Comparison of ENCODE assay signal across 28 cellular contexts in the genomic region with DNA sequence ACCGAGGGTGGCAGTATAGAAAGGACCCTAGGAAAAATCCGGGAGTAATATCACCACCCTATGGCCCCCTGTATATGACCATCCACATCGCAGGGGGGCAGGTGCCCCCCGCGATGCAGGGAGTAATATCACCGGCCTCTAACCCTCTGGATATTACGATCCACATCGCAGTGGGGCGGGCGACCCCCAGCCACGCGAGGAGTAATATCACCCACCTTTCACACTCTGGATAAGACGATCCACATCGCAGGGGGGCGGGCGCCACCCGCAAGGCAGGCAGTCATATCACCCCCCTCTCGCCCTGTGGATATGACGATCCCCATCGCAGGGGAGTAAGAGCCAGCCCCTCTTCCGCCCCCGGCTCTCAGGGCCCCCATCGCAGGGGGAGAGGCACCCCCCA.
"Had no signal": no experiment of that assay in that cellular context is flagged by ENCODE, and none has a peak within 500 bp of the region (broad histone marks: within the 10 kb centered on the region; RNA-seq: fewer than 3 reads in every experiment).

No MANE protein-coding gene starts in this region.

- H3K9me3 Mint-ChIP-seq: stimulated activated effector memory CD8-positive, alpha-beta T cell treated with anti-CD3 and anti-CD28 coated beads, Interleukin-12 subunit alpha, Interleukin-12 subunit beta, amount 100 ng/mL, for 72 hours; stimulated activated naive CD8-positive, alpha-beta T cell treated with anti-CD3 and anti-CD28 coated beads, Interleukin-15, amount 100 ng/mL, for 72 hours; type B pancreatic cell had no signal

- H3K27me3 Mint-ChIP-seq: stimulated activated memory B cell treated with anti-CD40 and anti-IgM and Interleukin-4, amounts not matched to agents 10 μg/mL and 1 μg/mL and 100 μg/mL, for 72 hours; stimulated activated naive B cell treated with anti-CD40 and anti-IgM and Interleukin-4, amounts not matched to agents 10 μg/mL and 1 μg/mL and 100 μg/mL, for 72 hours; stimulated activated naive CD8-positive, alpha-beta T cell treated with anti-CD3 and anti-CD28 coated beads, Interleukin-15, amount 100 ng/mL, for 72 hours; stimulated activated naive CD8-positive, alpha-beta T cell treated with anti-CD3 and anti-CD28 coated beads, Interleukin-15, Interleukin-2, amounts not matched to agents 100 ng/mL and 50 ng/mL, for 24 hours; type B pancreatic cell had no signal

- H3K27ac ChIP-seq: stomach, suprapubic skin, testis, thoracic aorta, thyroid gland, tibial artery, tibial nerve, transverse colon, upper lobe of left lung, upper lobe of right lung, uterus, vagina had no signal

- H3K27me3 ChIP-seq: stomach, suprapubic skin, testis, thyroid gland, tibial artery, tibial nerve, transverse colon, upper lobe of left lung, upper lobe of right lung, uterus, vagina had no signal

- H3K4me3 Mint-ChIP-seq: stimulated activated effector memory CD8-positive, alpha-beta T cell treated with anti-CD3 and anti-CD28 coated beads, Interleukin-12 subunit alpha, Interleukin-12 subunit beta, amount 100 ng/mL, for 72 hours; stimulated activated memory B cell treated with anti-CD40 and anti-IgM and Interleukin-4, amounts not matched to agents 10 μg/mL and 1 μg/mL and 100 μg/mL, for 72 hours; stimulated activated naive B cell treated with anti-CD40 and anti-IgM and Interleukin-4, amounts not matched to agents 10 μg/mL and 1 μg/mL and 100 μg/mL, for 72 hours; stimulated activated naive CD8-positive, alpha-beta T cell treated with anti-CD3 and anti-CD28 coated beads, Interleukin-15, amount 100 ng/mL, for 72 hours; stimulated activated naive CD8-positive, alpha-beta T cell treated with anti-CD3 and anti-CD28 coated beads, Interleukin-15, Interleukin-2, amounts not matched to agents 100 ng/mL and 50 ng/mL, for 24 hours; type B pancreatic cell had no signal

- ATAC-seq: stimulated activated effector memory CD8-positive, alpha-beta T cell treated with anti-CD3 and anti-CD28 coated beads, Interleukin-12 subunit alpha, Interleukin-12 subunit beta, amount 100 ng/mL, for 72 hours; stimulated activated memory B cell treated with anti-CD40 and anti-IgM and Interleukin-4, amounts not matched to agents 10 μg/mL and 1 μg/mL and 100 μg/mL, for 72 hours; stimulated activated naive B cell treated with anti-CD40 and anti-IgM and Interleukin-4, amounts not matched to agents 10 μg/mL and 1 μg/mL and 100 μg/mL, for 72 hours; stimulated activated naive CD8-positive, alpha-beta T cell treated with anti-CD3 and anti-CD28 coated beads, Interleukin-15, amount 100 ng/mL, for 72 hours; stimulated activated naive CD8-positive, alpha-beta T cell treated with anti-CD3 and anti-CD28 coated beads, Interleukin-15, Interleukin-2, amounts not matched to agents 100 U/mL and 50 U/mL, for 24 hours; upper lobe of right lung had no signal

- H3K36me3 ChIP-seq: stomach, suprapubic skin, thoracic aorta, thyroid gland, tibial artery, tibial nerve, transverse colon, upper lobe of left lung, upper lobe of right lung, uterus, vagina had no signal

- DNase-seq: stimulated activated CD4-positive, alpha-beta T cell treated with anti-CD3 and anti-CD28 coated beads, Interleukin-2, amount 100 ng/mL, for 48 hours; stimulated activated CD4-positive, alpha-beta T cell treated with anti-CD3 and anti-CD28 coated beads, Interleukin-4, amount 100 ng/mL, for 1 hour; stimulated activated CD4-positive, alpha-beta T cell treated with anti-CD3 and anti-CD28 coated beads, Interleukin-4, amount 100 ng/mL, for 24 hours; stimulated activated CD4-positive, alpha-beta T cell treated with anti-CD3 and anti-CD28 coated beads, Interleukin-4, amount 100 ng/mL, for 4 hours; stimulated activated CD8-positive, alpha-beta memory T cell treated with anti-CD3 and anti-CD28 coated beads, Interleukin-4, amount 100 ng/mL, for 48 hours; stimulated activated naive B cell treated with anti-CD40 and anti-IgM and Interleukin-4, amounts not matched to agents 10 μg/mL and 1 μg/mL and 100 μg/mL, for 72 hours; stimulated activated naive CD4-positive, alpha-beta T cell; stimulated activated naive CD4-positive, alpha-beta T cell treated with Interleukin-2 at 50 U/mL for 16 hours; stimulated activated naive CD8-positive, alpha-beta T cell treated with anti-CD3 and anti-CD28 coated beads, Interleukin-15, amount 100 ng/mL, for 72 hours; stimulated activated naive CD8-positive, alpha-beta T cell treated with anti-CD3 and anti-CD28 coated beads, Interleukin-15, Interleukin-2, amounts not matched to agents 100 U/mL and 50 U/mL, for 24 hours; stomach; substantia nigra; testis; thyroid gland; tibial artery; transverse colon; trophoblast cell; upper lobe of right lung; uterus had no signal

- H3K9me3 ChIP-seq: stomach, suprapubic skin, testis, thoracic aorta, thyroid gland, tibial artery, transverse colon, upper lobe of left lung, upper lobe of right lung, uterus, vagina had no signal

- H3K36me3 Mint-ChIP-seq: stimulated activated effector memory CD8-positive, alpha-beta T cell treated with anti-CD3 and anti-CD28 coated beads, Interleukin-12 subunit alpha, Interleukin-12 subunit beta, amount 100 ng/mL, for 72 hours; stimulated activated memory B cell treated with anti-CD40 and anti-IgM and Interleukin-4, amounts not matched to agents 10 μg/mL and 1 μg/mL and 100 μg/mL, for 72 hours; stimulated activated naive B cell treated with anti-CD40 and anti-IgM and Interleukin-4, amounts not matched to agents 10 μg/mL and 1 μg/mL and 100 μg/mL, for 72 hours; type B pancreatic cell had no signal

- H3K4me3 ChIP-seq: stomach, suprapubic skin, testis, thoracic aorta, thyroid gland, tibial artery, tibial nerve, transverse colon, upper lobe of left lung, upper lobe of right lung, uterus, vagina had no signal

- H3K27ac Mint-ChIP-seq: stimulated activated effector memory CD8-positive, alpha-beta T cell treated with anti-CD3 and anti-CD28 coated beads, Interleukin-12 subunit alpha, Interleukin-12 subunit beta, amount 100 ng/mL, for 72 hours; stimulated activated memory B cell treated with anti-CD40 and anti-IgM and Interleukin-4, amounts not matched to agents 10 μg/mL and 1 μg/mL and 100 μg/mL, for 72 hours; stimulated activated naive B cell treated with anti-CD40 and anti-IgM and Interleukin-4, amounts not matched to agents 10 μg/mL and 1 μg/mL and 100 μg/mL, for 72 hours; stimulated activated naive CD8-positive, alpha-beta T cell treated with anti-CD3 and anti-CD28 coated beads, Interleukin-15, amount 100 ng/mL, for 72 hours; stimulated activated naive CD8-positive, alpha-beta T cell treated with anti-CD3 and anti-CD28 coated beads, Interleukin-15, Interleukin-2, amounts not matched to agents 100 ng/mL and 50 ng/mL, for 24 hours; type B pancreatic cell had no signal

- H3K4me1 ChIP-seq: stomach, suprapubic skin, testis, thyroid gland, upper lobe of left lung, upper lobe of right lung, uterus, vagina had no signal

- H3K4me1 Mint-ChIP-seq: stimulated activated effector memory CD8-positive, alpha-beta T cell treated with anti-CD3 and anti-CD28 coated beads, Interleukin-12 subunit alpha, Interleukin-12 subunit beta, amount 100 ng/mL, for 72 hours; stimulated activated memory B cell treated with anti-CD40 and anti-IgM and Interleukin-4, amounts not matched to agents 10 μg/mL and 1 μg/mL and 100 μg/mL, for 72 hours; stimulated activated naive B cell treated with anti-CD40 and anti-IgM and Interleukin-4, amounts not matched to agents 10 μg/mL and 1 μg/mL and 100 μg/mL, for 72 hours; stimulated activated naive CD8-positive, alpha-beta T cell treated with anti-CD3 and anti-CD28 coated beads, Interleukin-15, amount 100 ng/mL, for 72 hours had no signal
